Comparison of ENCODE assay signal across 32 cellular contexts in the genomic region with DNA sequence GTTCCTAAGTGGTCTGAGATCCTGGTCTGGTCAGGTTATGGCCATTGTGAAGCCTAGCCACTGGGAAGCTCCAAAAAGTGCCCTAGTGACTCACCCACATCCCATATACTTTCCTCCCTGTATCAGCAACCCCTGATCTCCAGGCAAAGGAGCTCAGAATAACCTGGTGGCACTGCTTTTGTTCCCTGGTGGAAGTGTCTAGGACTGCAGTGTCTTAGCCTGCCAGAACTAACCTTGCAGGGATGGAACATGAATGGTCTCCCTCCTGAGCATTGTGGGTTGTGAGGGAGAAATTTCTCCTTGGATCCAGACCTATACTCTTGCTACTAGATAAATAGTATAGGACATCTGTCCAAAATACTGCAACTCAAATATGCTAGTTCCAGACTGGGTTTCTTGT.
"Had no signal": no experiment of that assay in that cellular context is flagged by ENCODE, and none has a peak within 500 bp of the region (broad histone marks: within the 10 kb centered on the region; RNA-seq: fewer than 3 reads in every experiment).

No MANE protein-coding gene starts in this region.

- H3K27ac ChIP-seq: ascending aorta, Peyer's patch, VCaP had no signal

- H3K9me3 ChIP-seq: ascending aorta, Peyer's patch had no signal

- H3K36me3 ChIP-seq: ascending aorta, Peyer's patch had no signal

- H3K4me1 ChIP-seq: ascending aorta, Peyer's patch had no signal

- H3K36me3 Mint-ChIP-seq: activated naive CD4-positive, alpha-beta T cell treated with anti-CD3 and anti-CD28 coated beads, Interleukin-2, amount 50 U/mL, for 24 hours; activated naive CD8-positive, alpha-beta T cell treated with anti-CD3 and anti-CD28 coated beads, Interleukin-2, amount 10 ng/mL, durations not matched to agents 7 days and 5 days; T-cell had no signal

- ATAC-seq: activated T-cell treated with anti-CD3 and anti-CD28 coated beads, Interleukin-2, amount 50 U/mL, for 72 hours; PC-3; SK-N-SH treated with all-trans-retinoic acid at 6 μM for 48 hours; T-cell had no signal

- H3K27me3 Mint-ChIP-seq: activated CD4-positive, alpha-beta memory T cell treated with anti-CD3 and anti-CD28 coated beads, Interleukin-2, amount 10 ng/mL, durations not matched to agents 7 days and 5 days; activated naive CD4-positive, alpha-beta T cell treated with anti-CD3 and anti-CD28 coated beads, Interleukin-2, amount 50 U/mL, for 24 hours; T-cell had no signal

- H3K27me3 ChIP-seq: ascending aorta, Peyer's patch had no signal

- H3K4me3 Mint-ChIP-seq: activated B cell treated with CpG ODN at 0.5 μM for 24 hours; activated CD4-positive, alpha-beta memory T cell treated with anti-CD3 and anti-CD28 coated beads, Interleukin-2, amount 10 ng/mL, durations not matched to agents 7 days and 5 days; activated naive CD4-positive, alpha-beta T cell treated with anti-CD3 and anti-CD28 coated beads, Interleukin-2, amount 50 U/mL, for 24 hours; activated naive CD8-positive, alpha-beta T cell treated with anti-CD3 and anti-CD28 coated beads, Interleukin-2, amount 10 ng/mL, durations not matched to agents 7 days and 5 days; activated T-cell treated with anti-CD3 and anti-CD28 coated beads, Interleukin-2, amount 50 U/mL, for 72 hours; T-cell had no signal

- DNase-seq: activated B cell treated with CpG ODN at 0.5 μM for 24 hours; activated CD4-positive, alpha-beta memory T cell treated with anti-CD3 and anti-CD28 coated beads, Interleukin-2, amount 10 ng/mL, durations not matched to agents 7 days and 5 days; activated CD4-positive, alpha-beta T cell treated with anti-CD3 and anti-CD28 coated beads for 4 hours; activated CD4-positive, CD25-positive, alpha-beta regulatory T cell treated with anti-CD3 and anti-CD28 coated beads, Interleukin-2, amount 50 U/mL, for 72 hours; activated CD8-positive, alpha-beta memory T cell treated with anti-CD3 and anti-CD28 coated beads for 24 hours; activated gamma-delta T cell; activated naive CD4-positive, alpha-beta T cell treated with Interleukin-2 at 50 U/mL for 16 hours; activated naive CD8-positive, alpha-beta T cell treated with anti-CD3 and anti-CD28 coated beads, Interleukin-2, amount 10 ng/mL, durations not matched to agents 7 days and 5 days; activated T-cell treated with anti-CD3 and anti-CD28 coated beads, Interleukin-2, amount 50 U/mL, for 1 hour; activated T-cell treated with anti-CD3 and anti-CD28 coated beads, Interleukin-2, amount 50 U/mL, for 72 hours; amygdala; Karpas-422; NCI-H1105; NCI-H1417 treated with DMSO at 0.1 percent for 48 hours; NCI-H187 treated with DMSO at 0.1 percent for 48 hours; NCI-H2081 treated with DMSO at 0.1 percent for 48 hours; NCI-H345; NCI-H526; NCI-H748 treated with DMSO at 0.1 percent for 48 hours; NK-92 treated with Interleukin-12 subunit alpha and Interleukin-12 subunit beta, amount 100 ng/mL, for 24 hours; PC-3; Peyer's patch; RPMI8226; SIG-M5; T-cell; T-helper 2 cell; T-helper 9 cell had no signal

- H3K9me3 Mint-ChIP-seq: activated B cell treated with CpG ODN at 0.5 μM for 24 hours; activated CD4-positive, alpha-beta memory T cell treated with anti-CD3 and anti-CD28 coated beads, Interleukin-2, amount 10 ng/mL, durations not matched to agents 7 days and 5 days; activated naive CD4-positive, alpha-beta T cell treated with anti-CD3 and anti-CD28 coated beads, Interleukin-2, amount 50 U/mL, for 24 hours; activated naive CD8-positive, alpha-beta T cell treated with anti-CD3 and anti-CD28 coated beads, Interleukin-2, amount 10 ng/mL, durations not matched to agents 7 days and 5 days; activated T-cell treated with anti-CD3 and anti-CD28 coated beads, Interleukin-2, amount 50 U/mL, for 72 hours; activated T-helper 2 cell treated with anti-CD3 and anti-CD28 coated beads, Interferon-gamma antibody, Interleukin-2, Interleukin-4, amounts not matched to agents 10 μg/mL and 5 μg/mL and 100 μg/mL, durations not matched to agents 14 hours and 24 hours and 36 hours; T-cell had no signal

- H3K27ac Mint-ChIP-seq: activated B cell treated with CpG ODN at 0.5 μM for 24 hours; activated CD4-positive, alpha-beta memory T cell treated with anti-CD3 and anti-CD28 coated beads, Interleukin-2, amount 10 ng/mL, durations not matched to agents 7 days and 5 days; activated naive CD4-positive, alpha-beta T cell treated with anti-CD3 and anti-CD28 coated beads, Interleukin-2, amount 50 U/mL, for 24 hours; activated naive CD8-positive, alpha-beta T cell treated with anti-CD3 and anti-CD28 coated beads, Interleukin-2, amount 10 ng/mL, durations not matched to agents 7 days and 5 days; activated T-cell treated with anti-CD3 and anti-CD28 coated beads, Interleukin-2, amount 50 U/mL, for 72 hours; activated T-helper 2 cell treated with anti-CD3 and anti-CD28 coated beads, Interferon-gamma antibody, Interleukin-2, Interleukin-4, amounts not matched to agents 10 μg/mL and 5 μg/mL and 100 μg/mL, durations not matched to agents 14 hours and 24 hours and 36 hours; T-cell had no signal

- H3K4me1 Mint-ChIP-seq: activated CD4-positive, alpha-beta memory T cell treated with anti-CD3 and anti-CD28 coated beads, Interleukin-2, amount 10 ng/mL, durations not matched to agents 7 days and 5 days; activated naive CD4-positive, alpha-beta T cell treated with anti-CD3 and anti-CD28 coated beads, Interleukin-2, amount 50 U/mL, for 24 hours; activated naive CD8-positive, alpha-beta T cell treated with anti-CD3 and anti-CD28 coated beads, Interleukin-2, amount 10 ng/mL, durations not matched to agents 7 days and 5 days; T-cell had no signal

- H3K4me3 ChIP-seq: ascending aorta, Peyer's patch had no signal
